ENCODE assay signal across 10 cellular contexts in the genomic region with DNA sequence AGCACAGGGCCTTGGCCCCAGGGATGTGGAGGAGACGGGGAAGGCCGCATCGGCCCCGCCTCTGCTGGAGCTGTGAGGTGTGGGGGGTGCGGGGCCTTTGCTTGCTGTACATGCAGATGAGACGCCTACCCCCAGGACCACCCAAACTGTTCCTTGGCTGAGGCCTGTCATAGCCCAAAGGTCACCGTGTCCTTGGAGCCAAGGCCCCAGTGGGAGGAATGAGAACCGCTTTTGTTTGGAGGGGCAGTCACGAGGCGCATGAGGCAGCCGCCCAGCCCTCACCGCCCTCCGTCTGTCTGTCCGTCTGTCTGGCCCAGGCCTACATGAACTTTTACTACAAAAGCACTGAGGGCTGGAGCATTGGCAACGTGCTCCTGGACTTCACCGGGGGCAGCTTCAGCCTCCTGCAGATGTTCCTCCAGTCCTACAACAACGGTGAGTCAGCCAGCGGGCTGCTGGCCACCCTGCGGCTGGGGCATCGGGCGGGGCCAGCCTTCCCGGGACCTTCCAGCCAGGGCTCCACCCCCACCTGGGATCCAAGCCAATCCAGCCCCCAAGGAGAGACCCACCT. TPM values are rescaled to one million over a fixed set of nuclear protein-coding genes. Genes with fewer than 3 reads are reported as not detected.
A peak's percentile ranks its signal among the peaks of the same experiment; 100 is the strongest.
DNase-seq lines count a peak whose midpoint lies in the region; ATAC-seq and TF ChIP-seq lines count a peak whose summit lies in the region.
"Had no signal": no experiment of that assay in that cellular context is flagged by ENCODE, and none has a peak within 500 bp of the region (broad histone marks: within the 10 kb centered on the region; RNA-seq: fewer than 3 reads in every experiment).

No MANE protein-coding gene starts in this region.

- BruUV-seq in IMR-90 (replicated peaks; lab: Mats Ljungman, UMichigan): no TSS peak
- no TSS peak for BruUV-seq in A673 (replicated peaks; lab: Mats Ljungman, UMichigan)

- no CpG with 5 or more reads among the region's 22 CpGs for WGBS in IMR-90 (ENCODE audit: extremely low coverage in 2 of 2, insufficient read length in 1 of 2), 2 experiments
- WGBS in transverse colon (ENCODE audit: low coverage in 1 of 2), 2 donors: 74% methylated on average over 18 of the region's 22 CpGs; no CpG with 5 or more reads in 1 of the 2 donors

- DNase-seq in IMR-90 (peak; percentile 83), dorsolateral prefrontal cortex (peak in 4 of 10 donors; percentile 37 to 49 (median 48)), left lung (peak in 1 of 2 donors; percentile 66), transverse colon (peak; percentile 43), A673 (ENCODE audit: low spot score) (no peak), GM20000 (ENCODE audit: low spot score) (no peak)
- DNase-seq: NCI-H1092 had no signal

- H3K14ac ChIP-seq in IMR-90 (replicated peaks; ENCODE audit: low read depth, low read length): peak overlapping the region; percentile 52; the same call in 1 of the 2 replicates

- no peak overlapping the region for H4K91ac ChIP-seq in IMR-90 (ENCODE audit: insufficient read depth, low read depth, low read length)

- H4K8ac ChIP-seq in IMR-90 (ENCODE audit: low read depth in 2 of 2, low read length in 2 of 2): peak overlapping the region in 1 of 2 experiments; percentile 70; a peak in 1 of 4 replicates

- no peaks in the 10 kb centered on the region for H3K9me3 ChIP-seq in IMR-90 (ENCODE audit: control insufficient read depth, insufficient read depth, low read length)
- H3K9me3 ChIP-seq in left lung: no peaks in the 10 kb centered on the region
- no peaks in the 10 kb centered on the region for H3K9me3 ChIP-seq in transverse colon
- H3K9me3 ChIP-seq in A673 (ENCODE audit: low read depth, low read length, poor library complexity, severe bottlenecking): no peaks in the 10 kb centered on the region
- H3K9me3 ChIP-seq: neutrophil had no signal

- H2BK5ac ChIP-seq in IMR-90 (ENCODE audit: low read depth, low read length, poor library complexity, severe bottlenecking): no peak overlapping the region

- intact Hi-C loops in IMR-90 (cut with micrococcal nuclease) (no loop called here), dorsolateral prefrontal cortex (cut with DNase I) (loop anchor here in 1 of 2 donors (10.0 kb wide), 2 partner anchors 125 to 615 kb away; no protein-coding TSS in a partner anchor), left lung (cut with DNase I) (no loop called here), transverse colon (cut with DNase I; ENCODE audit: low total_unique reads) (no loop called here), A673 (cut with micrococcal nuclease; ENCODE audit: unreplicated experiment) (no loop called here)

- H2BK15ac ChIP-seq in IMR-90 (ENCODE audit: low read depth, low read length): no peak overlapping the region

- H2AFZ ChIP-seq in IMR-90 (replicated peaks; ENCODE audit: low read length, poor library complexity): peak overlapping the region; percentile 16

- H3K4me3 ChIP-seq in IMR-90 (ENCODE audit: insufficient read depth, low read depth, low read length): no peak overlapping the region
- H3K4me3 ChIP-seq in dorsolateral prefrontal cortex: peak overlapping the region in 1 of 59 donors; percentile 15
- H3K4me3 ChIP-seq in left lung: no peak overlapping the region
- no peak overlapping the region for H3K4me3 ChIP-seq in transverse colon
- no peak overlapping the region for H3K4me3 ChIP-seq in A673 (ENCODE audit: low read depth, low read length, poor library complexity, severe bottlenecking)

- no peak overlapping the region; the same call in 1 of the 2 replicates for H3K56ac ChIP-seq in IMR-90 (ENCODE audit: extremely low read depth, insufficient read depth, low read length)

- H2BK120ac ChIP-seq in IMR-90 (ENCODE audit: low read depth, low read length): no peak overlapping the region

- H3K23ac ChIP-seq in IMR-90 (ENCODE audit: low read depth, low read length): no peak overlapping the region

- peaks cover 8% of the 10 kb centered on the region for H3K4me1 ChIP-seq in IMR-90 (ENCODE audit: control insufficient read depth, insufficient read depth, low read length)
- peaks cover 0 to 17% of the 10 kb centered on the region in 2 donors for H3K4me1 ChIP-seq in left lung
- H3K4me1 ChIP-seq in transverse colon: peaks cover 3 to 22% (median 15%) of the 10 kb centered on the region in 4 donors
- no peaks in the 10 kb centered on the region for H3K4me1 ChIP-seq in A673 (ENCODE audit: insufficient read depth, low read length, poor library complexity, severe bottlenecking)

- TF ChIP-seq EP300 in transverse colon (IDR thresholded peaks at IDR 0.05; ENCODE audit: low read depth): no peak

- peaks cover 18% of the 10 kb centered on the region for H3K9me1 ChIP-seq in IMR-90 (ENCODE audit: insufficient read depth, low read length)

- peaks cover 35% of the 10 kb centered on the region for H3K36me3 ChIP-seq in IMR-90 (ENCODE audit: control insufficient read depth, insufficient read depth, low read length)
- peaks cover 0 to 71% of the 10 kb centered on the region in 2 donors for H3K36me3 ChIP-seq in left lung
- H3K36me3 ChIP-seq in transverse colon: peaks cover 0 to 15% (median under 1%) of the 10 kb centered on the region in 4 donors
- H3K36me3 ChIP-seq in A673 (ENCODE audit: insufficient read depth, low read length, poor library complexity, severe bottlenecking): peaks cover 13% of the 10 kb centered on the region

- in situ Hi-C loops in IMR-90 (cut with MboI; ENCODE audit: low sequenced_read_pairs): no loop called here
- in situ Hi-C loops in transverse colon (cut with MboI; ENCODE audit: low pct_ligation_motif_present in 1 of 4, low pct_unique_long_range_greater_than_20kb in 1 of 4, low sequenced_read_pairs in 3 of 4): no loop called here

- H3K27ac ChIP-seq in IMR-90 (ENCODE audit: insufficient read depth, low read length) (peak overlapping the region; percentile 66), dorsolateral prefrontal cortex (peak overlapping the region; percentile 2 to 97 (median 85)), left lung (peak overlapping the region; percentile 33 to 64), transverse colon (peak overlapping the region; percentile 59 to 77 (median 74)), A673 (ENCODE audit: low read depth, low read length, poor library complexity, severe bottlenecking) (no peak overlapping the region)
- H3K27ac ChIP-seq: neutrophil had no signal

- H2BK20ac ChIP-seq in IMR-90 (ENCODE audit: low read depth, low read length): no peak overlapping the region

- H3K9ac ChIP-seq in IMR-90 (ENCODE audit: low read depth, low read length): no peak overlapping the region

- CTCF ChIA-PET in IMR-90 (lab: Yijun Ruan, JAX): no interaction called here
- CTCF ChIA-PET in A673 (lab: Charles Lee): no interaction called here

- peak overlapping the region; percentile 2 for H2AK9ac ChIP-seq in IMR-90 (replicated peaks; ENCODE audit: low read depth, low read length, poor library complexity)

- peak overlapping the region; percentile 38; the same call in 1 of the 2 replicates for H3K18ac ChIP-seq in IMR-90 (ENCODE audit: low read depth, low read length)

- TF ChIP-seq POLR2A in IMR-90 (IDR thresholded peaks at IDR 0.05; ENCODE audit: low read depth, low read length) (no peak), transverse colon (IDR thresholded peaks at IDR 0.05) (peak; percentile 27)

- H2AK5ac ChIP-seq in IMR-90 (ENCODE audit: low read depth, low read length): peak overlapping the region; percentile 20

- H3K4me2 ChIP-seq in IMR-90 (ENCODE audit: low read depth, low read length): no peak overlapping the region

- POLR2A ChIA-PET in IMR-90 (lab: Charles Lee; ENCODE audit: unreplicated experiment): interaction anchor here (0.6 kb wide), 1 partner anchor 58 kb away, joined by 3 read pairs; no protein-coding TSS in a partner anchor
- POLR2A ChIA-PET in A673 (lab: Charles Lee; ENCODE audit: low non-redundant PET): no interaction called here

- TF ChIP-seq RAD21 in IMR-90 (IDR thresholded peaks at IDR 0.05; ENCODE audit: low read length): no peak

- peak; percentile 77 for ATAC-seq in IMR-90 (ENCODE audit: low read depth)
- ATAC-seq in left lung: peak; percentile 58
- ATAC-seq in HG03095 (IDR thresholded peaks at IDR 0.05; ENCODE audit: unreplicated experiment): no peak
- no peak for ATAC-seq in HG02885 (IDR thresholded peaks at IDR 0.05; ENCODE audit: poor library complexity, unreplicated experiment)

- dilution Hi-C loops in IMR-90 (cut with HindIII; ENCODE audit: low sequenced_read_pairs, unreplicated experiment): no loop called here

- H4K20me1 ChIP-seq in IMR-90 (ENCODE audit: insufficient read depth, low read length): peaks cover 39% of the 10 kb centered on the region

- peak overlapping the region; percentile 62 for H3K4ac ChIP-seq in IMR-90 (ENCODE audit: low read depth, low read length)

- peaks cover 0 to 28% of the 10 kb centered on the region in 2 experiments; a peak in 2 of 4 replicates for H3K79me1 ChIP-seq in IMR-90 (ENCODE audit: low read depth in 1 of 2, low read length in 2 of 2)

- TF ChIP-seq CTCF in IMR-90 (conservative IDR thresholded peaks at IDR 0.05; ENCODE audit: low read depth, low read length) (no peak), dorsolateral prefrontal cortex (IDR thresholded peaks at IDR 0.05 in 54 of 56, conservative IDR thresholded peaks at IDR 0.05 in 2 of 56; ENCODE audit: low read depth in 1 of 56, partially characterized antibody in 56 of 56) (peak in 3 of 56 donors; percentile 5 to 14 (median 12)), left lung (IDR thresholded peaks at IDR 0.05) (no peak), transverse colon (IDR thresholded peaks at IDR 0.05) (peak in 3 of 5 experiments; percentile 5 to 46 (median 29)), A673 (conservative IDR thresholded peaks at IDR 0.05; ENCODE audit: low read depth, low read length) (no peak), GM20000 (IDR thresholded peaks at IDR 0.05; ENCODE audit: extremely low read depth, missing control alignments) (no peak)

- no peaks in the 10 kb centered on the region for H3K27me3 ChIP-seq in IMR-90 (ENCODE audit: control insufficient read depth, insufficient read depth, low read length)
- H3K27me3 ChIP-seq in dorsolateral prefrontal cortex: no peaks in the 10 kb centered on the region
- H3K27me3 ChIP-seq in left lung: no peaks in the 10 kb centered on the region
- H3K27me3 ChIP-seq in transverse colon: no peaks in the 10 kb centered on the region
- H3K27me3 ChIP-seq in A673 (replicated peaks; ENCODE audit: insufficient read depth, low read depth, low read length, poor library complexity): no peaks in the 10 kb centered on the region
- H3K27me3 ChIP-seq: neutrophil had no signal

- no peak overlapping the region for H4K5ac ChIP-seq in IMR-90 (ENCODE audit: low read depth, low read length)

RNA-seq across cellular contexts. Expression of a gene that starts 8.8 kb away (rescaled TPM):
- total RNA-seq in IMR-90 (2012; rRNA removed) (146 and 170 TPM in 2 replicates), dorsolateral prefrontal cortex (10 to 100 TPM; 19.0 to 75.8 (median 38.4) TPM), left lung (100 to 1,000 TPM; 143 to 194 TPM), transverse colon (100 to 1,000 TPM; 129 to 451 (median 202) TPM), A673 (2021) (79.0 and 92.5 TPM in 2 replicates)
- 176 and 196 TPM in 2 replicates for polyA plus RNA-seq in IMR-90 (2012; rRNA removed)
- polyA plus RNA-seq in IMR-90 (2012; cell fraction: cytosol; rRNA removed): 234 and 272 TPM in 2 replicates
- 101 and 135 TPM in 2 replicates for polyA plus RNA-seq in IMR-90 (2012; cell fraction: nucleus; rRNA removed; ENCODE audit: low replicate concordance)

RNA-seq across cellular contexts. Expression of a gene that starts 9.0 kb away (rescaled TPM):
- total RNA-seq in IMR-90 (2012; rRNA removed) (10.8 and 10.9 TPM in 2 replicates), dorsolateral prefrontal cortex (10 to 100 TPM; 13.3 to 35.5 (median 25.3) TPM), left lung (10 to 100 TPM; 33.0 to 37.6 TPM), transverse colon (10 to 100 TPM in 2 of 4 donors, 1 to 10 TPM in 2; 3.0 to 24.4 (median 13.2) TPM), A673 (2021) (68.7 and 70.9 TPM in 2 replicates)
- polyA plus RNA-seq in IMR-90 (2012; rRNA removed): 80.5 and 84.4 TPM in 2 replicates
- 22.8 and 105 TPM in 2 replicates for polyA plus RNA-seq in IMR-90 (2012; cell fraction: cytosol; rRNA removed)
- polyA plus RNA-seq in IMR-90 (2012; cell fraction: nucleus; rRNA removed; ENCODE audit: low replicate concordance): 23.6 and 35.6 TPM in 2 replicates

RNA-seq across cellular contexts. Expression of a gene that starts 23.1 kb away (rescaled TPM):
- 4.7 and 6.9 TPM in 2 replicates for total RNA-seq in IMR-90 (2012; rRNA removed)
- 4.7 and 5.3 TPM in 2 replicates for polyA plus RNA-seq in IMR-90 (2012; rRNA removed)
- 3.1 and 5.1 TPM in 2 replicates for polyA plus RNA-seq in IMR-90 (2012; cell fraction: cytosol; rRNA removed)
- 8.7 and 9.4 TPM in 2 replicates for polyA plus RNA-seq in IMR-90 (2012; cell fraction: nucleus; rRNA removed; ENCODE audit: low replicate concordance)
- total RNA-seq in dorsolateral prefrontal cortex: 10 to 100 TPM in 47 of 120 experiments, 1 to 10 TPM in 73; 5.0 to 16.5 (median 9.6) TPM
- total RNA-seq in left lung: 10 to 100 TPM; 20.1 to 30.6 TPM
- total RNA-seq in transverse colon: 10 to 100 TPM in 3 of 4 donors, 1 to 10 TPM in 1; 1.2 to 25.7 (median 18.8) TPM
- total RNA-seq in A673 (2021): 12.6 and 14.3 TPM in 2 replicates

RNA-seq across cellular contexts. Expression of a gene that starts 23.6 kb away (rescaled TPM):
- total RNA-seq in IMR-90 (2012; rRNA removed) (12.8 and 14.3 TPM in 2 replicates), dorsolateral prefrontal cortex (10 to 100 TPM in 113 of 120 experiments, 1 to 10 TPM in 7; 7.4 to 28.1 (median 15.1) TPM), left lung (10 to 100 TPM; 11.0 to 13.1 TPM), transverse colon (10 to 100 TPM in 3 of 4 donors, 1 to 10 TPM in 1; 9.0 to 50.9 (median 24.2) TPM), A673 (2021) (20.0 and 22.2 TPM in 2 replicates)
- 10.7 and 11.1 TPM in 2 replicates for polyA plus RNA-seq in IMR-90 (2012; rRNA removed)
- polyA plus RNA-seq in IMR-90 (2012; cell fraction: cytosol; rRNA removed): 7.5 and 9.2 TPM in 2 replicates
- 20.4 and 20.5 TPM in 2 replicates for polyA plus RNA-seq in IMR-90 (2012; cell fraction: nucleus; rRNA removed; ENCODE audit: low replicate concordance)

RNA-seq across cellular contexts. Expression of a gene that starts 36.3 kb away (rescaled TPM):
- total RNA-seq in IMR-90 (2012; rRNA removed) (1.7 and 1.8 TPM in 2 replicates), dorsolateral prefrontal cortex (10 to 100 TPM in 114 of 120 experiments, 1 to 10 TPM in 6; 3.8 to 27.6 (median 16.9) TPM), left lung (1 to 10 TPM; 1.1 to 2.1 TPM), transverse colon (10 to 100 TPM in 1 of 4 donors, 1 to 10 TPM in 1, under 1 TPM in 2; 0.68 to 11.4 (median 2.1) TPM), A673 (2021) (0.45 and 1.4 TPM in 2 replicates)
- polyA plus RNA-seq in IMR-90 (2012; rRNA removed): 3.5 and 3.7 TPM in 2 replicates
- polyA plus RNA-seq in IMR-90 (2012; cell fraction: cytosol; rRNA removed): 2.1 and 4.3 TPM in 2 replicates
- polyA plus RNA-seq in IMR-90 (2012; cell fraction: nucleus; rRNA removed; ENCODE audit: low replicate concordance): 4.0 and 4.2 TPM in 2 replicates

Comparison
In these comparisons a context has a peak if more than half of its experiments do, and no peak if none do; other contexts are left out.
1. ATAC-seq: peak in IMR-90 (single experiment) and left lung (single experiment); none in HG03095 (single experiment) and HG02885 (single experiment).
2. DNase-seq: peak in IMR-90 (single experiment) and transverse colon (single experiment); none in A673 (single experiment) and GM20000 (single experiment).
3. CTCF ChIP-seq: peak in transverse colon (3 of 5); none in IMR-90 (single experiment), left lung (0 of 2), A673 (single experiment) and GM20000 (single experiment).